ENCODE assay signal across 19 cellular contexts in the genomic region with DNA sequence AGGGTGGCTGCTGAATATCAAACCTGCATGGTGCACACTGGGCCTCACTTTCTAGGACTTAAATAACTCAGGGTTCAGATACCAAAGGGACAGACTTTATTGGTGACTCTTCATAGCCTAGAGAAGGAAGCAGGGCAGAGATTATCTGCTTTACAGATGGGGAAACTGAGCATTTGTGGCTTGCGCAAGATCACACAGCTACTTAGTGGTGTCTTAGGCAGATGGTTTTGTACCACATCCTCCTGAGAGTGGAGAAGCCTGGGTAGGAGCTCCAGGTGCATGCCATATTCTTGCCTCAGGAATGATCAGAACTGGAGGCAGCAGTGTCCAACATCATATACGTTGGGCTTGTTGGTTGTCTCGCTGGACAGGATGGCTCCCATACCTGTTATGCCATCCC. TPM values are rescaled to one million over a fixed set of nuclear protein-coding genes. Genes with fewer than 3 reads are reported as not detected.
A peak's percentile ranks its signal among the peaks of the same experiment; 100 is the strongest.
DNase-seq lines count a peak whose midpoint lies in the region; ATAC-seq, FAIRE-seq and TF ChIP-seq lines count a peak whose summit lies in the region.
"Had no signal": no experiment of that assay in that cellular context is flagged by ENCODE, and none has a peak within 500 bp of the region (broad histone marks: within the 10 kb centered on the region; RNA-seq: fewer than 3 reads in every experiment).

No MANE protein-coding gene starts in this region.

- peaks cover 9% of the 10 kb centered on the region for H3K36me3 Mint-ChIP-seq in activated CD4-positive, alpha-beta memory T cell treated with anti-CD3 and anti-CD28 coated beads for 36 hours

- no peak overlapping the region for H3K4me3 Mint-ChIP-seq in activated CD4-positive, alpha-beta memory T cell treated with anti-CD3 and anti-CD28 coated beads for 36 hours
- H3K4me3 Mint-ChIP-seq: CD8-positive, alpha-beta T cell; GM23338 had no signal

- H3K4ac ChIP-seq in IMR-90 (ENCODE audit: low read depth, low read length): no peak overlapping the region

- H2AFZ ChIP-seq in IMR-90 (replicated peaks; ENCODE audit: low read length, poor library complexity): no peak overlapping the region
- H2AFZ ChIP-seq: GM23338 had no signal

- no peak overlapping the region for H3K9ac ChIP-seq in IMR-90 (ENCODE audit: low read depth, low read length)

- no peak overlapping the region for H3K27ac Mint-ChIP-seq in activated CD4-positive, alpha-beta memory T cell treated with anti-CD3 and anti-CD28 coated beads for 36 hours
- H3K27ac Mint-ChIP-seq: CD8-positive, alpha-beta T cell; GM23338 had no signal

- no peaks in the 10 kb centered on the region for H3K27me3 ChIP-seq in IMR-90 (ENCODE audit: control insufficient read depth, insufficient read depth, low read length)
- no peaks in the 10 kb centered on the region for H3K27me3 ChIP-seq in bronchial epithelial cell (ENCODE audit: control insufficient read depth, insufficient read depth, low read length)
- no peaks in the 10 kb centered on the region for H3K27me3 ChIP-seq in vagina
- H3K27me3 ChIP-seq: Peyer's patch had no signal

- no peak overlapping the region for H2AK9ac ChIP-seq in IMR-90 (replicated peaks; ENCODE audit: low read depth, low read length, poor library complexity)

- H3K9me1 ChIP-seq in IMR-90 (ENCODE audit: insufficient read depth, low read length): peaks cover 13% of the 10 kb centered on the region

- H3K4me1 Mint-ChIP-seq in activated CD4-positive, alpha-beta memory T cell treated with anti-CD3 and anti-CD28 coated beads for 36 hours (ENCODE audit: low read depth): no peaks in the 10 kb centered on the region
- H3K4me1 Mint-ChIP-seq: GM23338 had no signal

- no peak overlapping the region for H2BK20ac ChIP-seq in IMR-90 (ENCODE audit: low read depth, low read length)

- H3K27me3 Mint-ChIP-seq in activated CD4-positive, alpha-beta memory T cell treated with anti-CD3 and anti-CD28 coated beads for 36 hours: no peaks in the 10 kb centered on the region

- POLR2A ChIA-PET in IMR-90 (lab: Charles Lee; ENCODE audit: unreplicated experiment): no interaction called here
- POLR2A ChIA-PET in activated CD4-positive, alpha-beta memory T cell treated with anti-CD3 and anti-CD28 coated beads for 36 hours (lab: Charles Lee): no interaction called here

- DNase-seq in IMR-90: no peak
- DNase-seq in NB4 (ENCODE audit: low read depth): peak; percentile 64
- DNase-seq in bronchial epithelial cell (ENCODE audit: low read depth): no peak
- no peak for DNase-seq in vagina (ENCODE audit: extremely low spot score in 2 of 2)
- no peak for DNase-seq in iPS-NIHi11 (ENCODE audit: low spot score)
- DNase-seq in activated CD4-positive, alpha-beta memory T cell treated with anti-CD3 and anti-CD28 coated beads for 36 hours: no peak
- DNase-seq: CD8-positive, alpha-beta T cell; Karpas-422; NCI-H1105; NCI-H146; NCI-H2029; NCI-H226; NCI-H510A treated with DMSO at 0.1 percent for 48 hours; NCI-H748 treated with DMSO at 0.1 percent for 48 hours; Peyer's patch had no signal

- H3K4me3 ChIP-seq in IMR-90 (ENCODE audit: insufficient read depth, low read depth, low read length): no peak overlapping the region
- H3K4me3 ChIP-seq in NB4 (ENCODE audit: low read depth, low read length): no peak overlapping the region
- H3K4me3 ChIP-seq in bronchial epithelial cell (ENCODE audit: low read depth, low read length): no peak overlapping the region
- H3K4me3 ChIP-seq in vagina: no peak overlapping the region
- H3K4me3 ChIP-seq: GM23338, HAP-1, Peyer's patch had no signal

- no peak overlapping the region for H4K5ac ChIP-seq in IMR-90 (ENCODE audit: low read depth, low read length)

- BruUV-seq in IMR-90 (replicated peaks; lab: Mats Ljungman, UMichigan): no TSS peak

- H3K4me1 ChIP-seq in IMR-90 (ENCODE audit: control insufficient read depth, insufficient read depth, low read length) (no peaks in the 10 kb centered on the region), vagina (no peaks in the 10 kb centered on the region)
- H3K4me1 ChIP-seq: HAP-1, Peyer's patch had no signal

- H3K9me3 ChIP-seq in IMR-90 (ENCODE audit: control insufficient read depth, insufficient read depth, low read length) (no peaks in the 10 kb centered on the region), vagina (no peaks in the 10 kb centered on the region)
- H3K9me3 ChIP-seq: HAP-1, Peyer's patch had no signal

- dilution Hi-C loops in IMR-90 (cut with HindIII; ENCODE audit: low sequenced_read_pairs, unreplicated experiment): no loop called here

- no peak overlapping the region for H4K8ac ChIP-seq in IMR-90 (ENCODE audit: low read depth in 2 of 2, low read length in 2 of 2)

- no peak overlapping the region for H2BK15ac ChIP-seq in IMR-90 (ENCODE audit: low read depth, low read length)

- H3K18ac ChIP-seq in IMR-90 (ENCODE audit: low read depth, low read length): no peak overlapping the region

- H3K36me3 ChIP-seq in IMR-90 (ENCODE audit: control insufficient read depth, insufficient read depth, low read length) (peaks cover 44% of the 10 kb centered on the region), bronchial epithelial cell (ENCODE audit: control insufficient read depth, insufficient read depth, low read length) (peaks cover 26% of the 10 kb centered on the region), vagina (peaks cover 0 to 29% of the 10 kb centered on the region in 2 donors)

- TF ChIP-seq CTCF in IMR-90 (conservative IDR thresholded peaks at IDR 0.05; ENCODE audit: low read depth, low read length): no peak
- no peak for TF ChIP-seq CTCF in NB4 (IDR thresholded peaks at IDR 0.05; ENCODE audit: low read depth, low read length)
- TF ChIP-seq CTCF in bronchial epithelial cell (IDR thresholded peaks at IDR 0.05; ENCODE audit: insufficient read depth, low read length, severe bottlenecking): no peak
- TF ChIP-seq CTCF in vagina (IDR thresholded peaks at IDR 0.05): no peak

- peaks cover 7% of the 10 kb centered on the region; the same call in 1 of the 2 replicates for H4K20me1 ChIP-seq in IMR-90 (ENCODE audit: insufficient read depth, low read length)

- 100% methylated on average over 1 of the region's 3 CpGs; no CpG with 5 or more reads in 1 of the 2 experiments for WGBS in IMR-90 (ENCODE audit: extremely low coverage in 2 of 2, insufficient read length in 1 of 2), 2 experiments

- peak; percentile 43 for FAIRE-seq in bronchial epithelial cell (lab: Jason Lieb, UNC)
- FAIRE-seq: GM12891 had no signal

- TF ChIP-seq POLR2A in IMR-90 (IDR thresholded peaks at IDR 0.05; ENCODE audit: low read depth, low read length) (no peak), NB4 (IDR thresholded peaks at IDR 0.05; ENCODE audit: extremely low read depth, insufficient read length) (no peak), vagina (IDR thresholded peaks at IDR 0.05) (no peak)

- CTCF ChIA-PET in IMR-90 (lab: Yijun Ruan, JAX): no interaction called here
- CTCF ChIA-PET in activated CD4-positive, alpha-beta memory T cell treated with anti-CD3 and anti-CD28 coated beads for 36 hours (lab: Charles Lee): interaction anchor here (1.5 kb wide), 1 partner anchor 28 kb away, joined by 4 read pairs; no protein-coding TSS in a partner anchor

- no peak overlapping the region for H3K56ac ChIP-seq in IMR-90 (ENCODE audit: extremely low read depth, insufficient read depth, low read length)

- H3K9me3 Mint-ChIP-seq in activated CD4-positive, alpha-beta memory T cell treated with anti-CD3 and anti-CD28 coated beads for 36 hours: no peaks in the 10 kb centered on the region
- H3K9me3 Mint-ChIP-seq: CD8-positive, alpha-beta T cell; GM23338 had no signal

- H3K23ac ChIP-seq in IMR-90 (ENCODE audit: low read depth, low read length): no peak overlapping the region

- no peak overlapping the region for H3K14ac ChIP-seq in IMR-90 (replicated peaks; ENCODE audit: low read depth, low read length)

- no peak overlapping the region for H4K91ac ChIP-seq in IMR-90 (ENCODE audit: insufficient read depth, low read depth, low read length)

- no peak overlapping the region for H3K4me2 ChIP-seq in IMR-90 (ENCODE audit: low read depth, low read length)
- H3K4me2 ChIP-seq: GM23338 had no signal

- in situ Hi-C loops in IMR-90 (cut with MboI; ENCODE audit: low sequenced_read_pairs): loop anchor here (25.0 kb wide), 1 partner anchor 426 kb away; the partner anchor contains the start of gene PTPRF

- ATAC-seq in IMR-90 (ENCODE audit: low read depth): no peak
- ATAC-seq: CD8-positive, alpha-beta T cell; GM23338 had no signal

- intact Hi-C loops in IMR-90 (cut with micrococcal nuclease) (no loop called here), vagina (cut with DNase I) (no loop called here)
- intact Hi-C loops in activated CD4-positive, alpha-beta memory T cell treated with anti-CD3 and anti-CD28 coated beads for 36 hours (cut with micrococcal nuclease): no loop called here

- TF ChIP-seq RAD21 in IMR-90 (IDR thresholded peaks at IDR 0.05; ENCODE audit: low read length): no peak

- H3K79me1 ChIP-seq in IMR-90 (ENCODE audit: low read depth in 1 of 2, low read length in 2 of 2): 0 out of 4 replicates have a peak, but pooled peaks cover 0 to 3% of the 10 kb centered on the region in 2 experiments

- no peak overlapping the region for H2BK5ac ChIP-seq in IMR-90 (ENCODE audit: low read depth, low read length, poor library complexity, severe bottlenecking)

- H3K27ac ChIP-seq in IMR-90 (ENCODE audit: insufficient read depth, low read length) (no peak overlapping the region), temporal lobe (ENCODE audit: low read depth, low read length) (peak overlapping the region; percentile 100), vagina (no peak overlapping the region)
- H3K27ac ChIP-seq: Peyer's patch had no signal

- no peak overlapping the region for H2BK120ac ChIP-seq in IMR-90 (ENCODE audit: low read depth, low read length)

- no peak overlapping the region for H2AK5ac ChIP-seq in IMR-90 (ENCODE audit: low read depth, low read length)

RNA-seq across cellular contexts. Expression of gene DPH2, which starts 6.8 kb away (rescaled TPM):
- total RNA-seq in IMR-90 (2012; rRNA removed): 18.9 and 21.0 TPM in 2 replicates
- 32.2 and 38.0 TPM in 2 replicates for polyA plus RNA-seq in IMR-90 (2012; rRNA removed)
- 23.4 and 39.1 TPM in 2 replicates for polyA plus RNA-seq in IMR-90 (2012; cell fraction: cytosol; rRNA removed)
- polyA plus RNA-seq in IMR-90 (2012; cell fraction: nucleus; rRNA removed; ENCODE audit: low replicate concordance): 133 and 182 TPM in 2 replicates
- 17.9 and 31.9 TPM in 2 replicates for total RNA-seq in bronchial epithelial cell
- total RNA-seq in temporal lobe: 12.3 TPM
- 15.2 TPM for total RNA-seq in vagina
- total RNA-seq in activated CD4-positive, alpha-beta memory T cell treated with anti-CD3 and anti-CD28 coated beads for 36 hours: 10 to 100 TPM; 24.8 to 26.9 TPM

RNA-seq across cellular contexts. Expression of gene ATP6V0B, which starts 11.8 kb away (rescaled TPM):
- 72.1 and 80.3 TPM in 2 replicates for total RNA-seq in IMR-90 (2012; rRNA removed)
- 169 and 209 TPM in 2 replicates for polyA plus RNA-seq in IMR-90 (2012; rRNA removed)
- 211 and 228 TPM in 2 replicates for polyA plus RNA-seq in IMR-90 (2012; cell fraction: cytosol; rRNA removed)
- polyA plus RNA-seq in IMR-90 (2012; cell fraction: nucleus; rRNA removed; ENCODE audit: low replicate concordance): 173 and 195 TPM in 2 replicates
- 220 and 241 TPM in 2 replicates for total RNA-seq in bronchial epithelial cell
- total RNA-seq in temporal lobe: 102 TPM
- 71.5 TPM for total RNA-seq in vagina
- 10 to 100 TPM; 84.8 to 85.1 TPM for total RNA-seq in activated CD4-positive, alpha-beta memory T cell treated with anti-CD3 and anti-CD28 coated beads for 36 hours

RNA-seq across cellular contexts. Expression of gene B4GALT2, which starts 16.0 kb away (rescaled TPM):
- total RNA-seq in IMR-90 (2012; rRNA removed) (57.2 and 60.8 TPM in 2 replicates), bronchial epithelial cell (72.7 and 84.0 TPM in 2 replicates), temporal lobe (50.4 TPM), vagina (31.4 TPM)
- polyA plus RNA-seq in IMR-90 (2012; rRNA removed): 52.3 and 74.7 TPM in 2 replicates
- 67.7 and 79.7 TPM in 2 replicates for polyA plus RNA-seq in IMR-90 (2012; cell fraction: cytosol; rRNA removed)
- polyA plus RNA-seq in IMR-90 (2012; cell fraction: nucleus; rRNA removed; ENCODE audit: low replicate concordance): 31.2 and 77.9 TPM in 2 replicates
- 10 to 100 TPM; 26.1 TPM for total RNA-seq in activated CD4-positive, alpha-beta memory T cell treated with anti-CD3 and anti-CD28 coated beads for 36 hours

RNA-seq across cellular contexts. Expression of gene IPO13, which starts 16.3 kb away (rescaled TPM):
- total RNA-seq in IMR-90 (2012; rRNA removed): 14.2 and 15.2 TPM in 2 replicates
- 18.7 and 19.0 TPM in 2 replicates for polyA plus RNA-seq in IMR-90 (2012; rRNA removed)
- 17.0 and 20.8 TPM in 2 replicates for polyA plus RNA-seq in IMR-90 (2012; cell fraction: cytosol; rRNA removed)
- 38.2 and 128 TPM in 2 replicates for polyA plus RNA-seq in IMR-90 (2012; cell fraction: nucleus; rRNA removed; ENCODE audit: low replicate concordance)
- total RNA-seq in bronchial epithelial cell: 13.2 and 19.8 TPM in 2 replicates
- 14.0 TPM for total RNA-seq in temporal lobe
- 34.6 TPM for total RNA-seq in vagina
- total RNA-seq in activated CD4-positive, alpha-beta memory T cell treated with anti-CD3 and anti-CD28 coated beads for 36 hours: 10 to 100 TPM; 13.3 TPM

RNA-seq across cellular contexts. Expression of gene CCDC24, which starts 28.4 kb away (rescaled TPM):
- 1.4 and 1.7 TPM in 2 replicates for total RNA-seq in IMR-90 (2012; rRNA removed)
- 4.3 and 4.6 TPM in 2 replicates for polyA plus RNA-seq in IMR-90 (2012; rRNA removed)
- 4.3 and 4.7 TPM in 2 replicates for polyA plus RNA-seq in IMR-90 (2012; cell fraction: cytosol; rRNA removed)
- polyA plus RNA-seq in IMR-90 (2012; cell fraction: nucleus; rRNA removed; ENCODE audit: low replicate concordance): 11.7 and 31.3 TPM in 2 replicates
- total RNA-seq in bronchial epithelial cell: 2.6 and 3.7 TPM in 2 replicates
- total RNA-seq in temporal lobe: 4.4 TPM
- 14.5 TPM for total RNA-seq in vagina
- total RNA-seq in activated CD4-positive, alpha-beta memory T cell treated with anti-CD3 and anti-CD28 coated beads for 36 hours: 1 to 10 TPM; 2.7 to 2.8 TPM
